ENCODE assay signal across 15 cellular contexts in the genomic region with DNA sequence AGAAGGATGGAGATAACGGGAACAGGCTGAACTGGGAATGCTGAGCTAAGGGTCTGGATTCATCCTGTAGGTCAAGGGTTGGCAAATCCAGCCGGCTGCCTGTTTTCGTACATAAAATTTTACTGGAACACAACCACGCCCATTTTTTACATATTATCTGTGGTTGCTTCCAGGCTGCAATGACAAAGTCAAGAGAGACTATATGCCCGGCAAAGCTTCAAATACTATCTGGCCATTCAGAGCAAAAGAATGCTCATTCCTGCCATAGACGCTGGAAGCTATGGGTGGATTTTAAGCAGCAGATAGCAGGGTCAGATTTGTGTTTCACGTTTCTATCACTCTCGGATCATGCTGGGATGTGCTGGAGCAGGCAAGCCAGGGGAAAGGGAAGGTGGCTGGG.
DNase-seq lines count a peak whose midpoint lies in the region; ATAC-seq and TF ChIP-seq lines count a peak whose summit lies in the region.
"Had no signal": no experiment of that assay in that cellular context is flagged by ENCODE, and none has a peak within 500 bp of the region (broad histone marks: within the 10 kb centered on the region; RNA-seq: fewer than 3 reads in every experiment).

No MANE protein-coding gene starts in this region.

- TF ChIP-seq CTCF in brain microvascular endothelial cell (IDR thresholded peaks at IDR 0.05; ENCODE audit: low read depth, low read length, missing control alignments), result no peak
- TF ChIP-seq CTCF in nephron progenitor cell (IDR thresholded peaks at IDR 0.05), result no peak
- no peak for TF ChIP-seq CTCF in chondrocyte (IDR thresholded peaks at IDR 0.05)

- H3K36me3 Mint-ChIP-seq in nephron progenitor cell (ENCODE audit: low read depth) (no peaks in the 10 kb centered on the region), chondrocyte (ENCODE audit: low read depth) (peaks cover 1% of the 10 kb centered on the region)

- ATAC-seq in GM19455 (IDR thresholded peaks at IDR 0.05; ENCODE audit: unreplicated experiment), result no peak
- ATAC-seq: activated naive CD4-positive, alpha-beta T cell treated with anti-CD3 and anti-CD28 coated beads, Interleukin-2, amount 50 U/mL, for 72 hours; left ventricle myocardium superior; right cardiac atrium; stimulated activated naive CD8-positive, alpha-beta T cell treated with anti-CD3 and anti-CD28 coated beads, Interleukin-15, amount 100 ng/mL, for 72 hours had no signal

- H3K4me1 Mint-ChIP-seq in nephron progenitor cell (peaks cover 41% of the 10 kb centered on the region), chondrocyte (ENCODE audit: low read depth) (peaks cover 45% of the 10 kb centered on the region)

- H3K36me3 ChIP-seq in brain microvascular endothelial cell (replicated peaks), result no peaks in the 10 kb centered on the region

- H3K9me3 Mint-ChIP-seq in nephron progenitor cell, result no peaks in the 10 kb centered on the region
- H3K9me3 Mint-ChIP-seq in chondrocyte (ENCODE audit: low read depth), result no peaks in the 10 kb centered on the region
- H3K9me3 Mint-ChIP-seq: activated naive CD4-positive, alpha-beta T cell treated with anti-CD3 and anti-CD28 coated beads, Interleukin-2, amount 50 U/mL, for 72 hours; stimulated activated naive CD8-positive, alpha-beta T cell treated with anti-CD3 and anti-CD28 coated beads, Interleukin-15, amount 100 ng/mL, for 72 hours had no signal

- no peak overlapping the region for H3K4me3 ChIP-seq in brain microvascular endothelial cell (ENCODE audit: low read depth, low read length)

- H3K27me3 ChIP-seq in brain microvascular endothelial cell (replicated peaks), result no peaks in the 10 kb centered on the region

- DNase-seq in EL (peak; percentile 81), NCI-H226 (peak; percentile 79), brain microvascular endothelial cell (peak; percentile 65), nephron progenitor cell (no peak), DMS79 treated with DMSO at 0.1 percent for 48 hours (lab: John Stamatoyannopoulos, UW) (no peak), chondrocyte (ENCODE audit: low spot score) (no peak), SK-N-DZ (ENCODE audit: low spot score) (no peak)
- DNase-seq: erythroblast, left ventricle myocardium superior, NCI-H1417 treated with DMSO at 0.1 percent for 48 hours, NCI-H510A, right cardiac atrium had no signal

- in situ Hi-C loops in brain microvascular endothelial cell (cut with HindIII; ENCODE audit: low pct_ligation_motif_present, low sequenced_read_pairs), result no loop called here

- H3K27ac ChIP-seq in brain microvascular endothelial cell, result peak overlapping the region; percentile 10

- peak overlapping the region; percentile 7 for H3K27ac Mint-ChIP-seq in nephron progenitor cell
- no peak overlapping the region for H3K27ac Mint-ChIP-seq in chondrocyte (ENCODE audit: unreplicated experiment)

- H3K4me3 Mint-ChIP-seq in nephron progenitor cell (no peak overlapping the region), chondrocyte (ENCODE audit: unreplicated experiment) (no peak overlapping the region)
- H3K4me3 Mint-ChIP-seq: stimulated activated naive CD8-positive, alpha-beta T cell treated with anti-CD3 and anti-CD28 coated beads, Interleukin-15, amount 100 ng/mL, for 72 hours had no signal

- H3K27me3 Mint-ChIP-seq in nephron progenitor cell (ENCODE audit: low read depth, poor library complexity) (no peaks in the 10 kb centered on the region), chondrocyte (ENCODE audit: low read depth) (no peaks in the 10 kb centered on the region)
- H3K27me3 Mint-ChIP-seq: stimulated activated naive CD8-positive, alpha-beta T cell treated with anti-CD3 and anti-CD28 coated beads, Interleukin-15, amount 100 ng/mL, for 72 hours had no signal

Comparison
In these comparisons a context has a peak if more than half of its experiments do, and no peak if none do; other contexts are left out.
1. DNase-seq: peak in EL (single experiment), NCI-H226 (single experiment) and brain microvascular endothelial cell (single experiment); none in nephron progenitor cell (single experiment), DMS79 treated with DMSO at 0.1 percent for 48 hours (single experiment), chondrocyte (single experiment) and SK-N-DZ (single experiment).